Comparison of ENCODE assay signal across 13 cellular contexts in genomic region chr6:43497129-43497396, GRCh38. TPM values are rescaled to one million over a fixed set of nuclear protein-coding genes. Genes with fewer than 3 reads are reported as not detected.
"Had no signal": no experiment of that assay in that cellular context is flagged by ENCODE, and none has a peak within 500 bp of the region (broad histone marks: within the 10 kb centered on the region; RNA-seq: fewer than 3 reads in every experiment).

No MANE protein-coding gene starts in this region.

- H3K27ac Mint-ChIP-seq: activated CD4-positive, alpha-beta T cell treated with anti-CD3 and anti-CD28 coated beads, Interleukin-2, amount 10 ng/mL, durations not matched to agents 24 days and 14 days; T-helper 17 cell; WTC11 had no signal

- DNase-seq: activated naive CD4-positive, alpha-beta T cell treated with anti-CD3 and anti-CD28 coated beads, Interleukin-2, amount 50 U/mL, for 16 hours; body of pancreas; effector memory CD4-positive, alpha-beta T cell; kidney glomerular epithelial cell; naive thymus-derived CD8-positive, alpha-beta T cell; stimulated activated CD4-positive, alpha-beta T cell treated with anti-CD3 and anti-CD28 coated beads, Interleukin-4, amount 100 ng/mL, for 4 hours; stomach; T-helper 17 cell; upper lobe of right lung had no signal

- H3K9me3 ChIP-seq: body of pancreas, psoas muscle, stomach, upper lobe of right lung had no signal

- H3K27me3 ChIP-seq: body of pancreas, stomach, upper lobe of right lung had no signal

- H3K4me3 ChIP-seq: body of pancreas, psoas muscle, stomach, upper lobe of right lung had no signal

- ATAC-seq: body of pancreas; naive thymus-derived CD8-positive, alpha-beta T cell had no signal

- H3K9me3 Mint-ChIP-seq: activated CD4-positive, alpha-beta T cell treated with anti-CD3 and anti-CD28 coated beads, Interleukin-2, amount 10 ng/mL, durations not matched to agents 24 days and 14 days; naive thymus-derived CD8-positive, alpha-beta T cell; WTC11 had no signal

- H3K27ac ChIP-seq: body of pancreas, upper lobe of right lung had no signal

- H3K27me3 Mint-ChIP-seq: activated CD4-positive, alpha-beta T cell treated with anti-CD3 and anti-CD28 coated beads, Interleukin-2, amount 10 ng/mL, durations not matched to agents 24 days and 14 days; naive thymus-derived CD8-positive, alpha-beta T cell; T-helper 17 cell had no signal

- H3K4me3 Mint-ChIP-seq: activated CD4-positive, alpha-beta T cell treated with anti-CD3 and anti-CD28 coated beads, Interleukin-2, amount 10 ng/mL, durations not matched to agents 24 days and 14 days; naive thymus-derived CD8-positive, alpha-beta T cell; T-helper 17 cell; WTC11 had no signal

RNA-seq across cellular contexts. Expression of gene LRRC73, which starts 13.1 kb away (rescaled TPM):
- total RNA-seq: body of pancreas, mononuclear cell had no signal
- polyA plus RNA-seq: naive thymus-derived CD8-positive, alpha-beta T cell had no signal

RNA-seq across cellular contexts. Expression of gene DLK2, which starts 41.7 kb away (rescaled TPM):
- total RNA-seq: body of pancreas had no signal
